In the genomic region with DNA sequence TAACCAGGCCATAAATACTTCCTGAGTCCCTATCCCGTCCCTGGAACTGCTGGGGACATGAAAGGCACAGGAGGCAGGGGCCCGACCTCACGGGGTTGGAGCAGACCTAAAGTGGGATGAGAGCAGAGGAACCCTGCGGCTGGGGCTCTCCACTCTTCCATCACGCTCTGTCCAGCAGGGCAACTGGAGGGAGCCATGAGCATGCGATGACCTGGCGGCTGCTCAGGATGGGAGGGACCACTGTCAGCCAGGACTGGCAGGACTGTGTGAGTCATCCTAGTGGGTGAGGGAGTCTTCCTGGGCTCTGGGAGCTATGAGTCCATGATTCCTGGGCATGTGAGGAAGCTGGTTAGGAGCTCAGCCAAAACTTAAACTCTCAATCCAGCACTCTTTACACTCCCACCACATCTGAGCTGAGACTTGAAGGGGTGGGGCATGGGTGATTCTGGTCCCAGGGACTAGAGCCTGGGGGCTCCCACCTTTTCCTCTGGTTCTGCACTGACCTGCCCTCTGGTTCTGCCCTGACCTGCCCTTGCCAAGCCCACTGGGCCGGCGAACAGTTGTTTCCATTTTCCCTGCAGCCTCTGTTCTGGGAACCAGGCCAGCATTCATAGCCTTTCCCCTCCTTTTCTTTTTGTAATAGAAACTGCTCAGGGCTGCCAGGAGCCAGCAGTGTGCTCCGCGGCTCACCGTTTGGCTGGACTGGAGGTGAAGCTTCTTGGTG, we compare ENCODE assay signal across 1 cellular context.
A peak's percentile ranks its signal among the peaks of the same experiment; 100 is the strongest.
TF ChIP-seq lines count a peak whose summit lies in the region.

No MANE protein-coding gene starts in this region.

TF ChIP-seq in HepG2, 621 proteins besides CTCF, POLR2A, EP300 and RAD21 (continued from another document and continues in another):
- TF ChIP-seq, protein P1, sequence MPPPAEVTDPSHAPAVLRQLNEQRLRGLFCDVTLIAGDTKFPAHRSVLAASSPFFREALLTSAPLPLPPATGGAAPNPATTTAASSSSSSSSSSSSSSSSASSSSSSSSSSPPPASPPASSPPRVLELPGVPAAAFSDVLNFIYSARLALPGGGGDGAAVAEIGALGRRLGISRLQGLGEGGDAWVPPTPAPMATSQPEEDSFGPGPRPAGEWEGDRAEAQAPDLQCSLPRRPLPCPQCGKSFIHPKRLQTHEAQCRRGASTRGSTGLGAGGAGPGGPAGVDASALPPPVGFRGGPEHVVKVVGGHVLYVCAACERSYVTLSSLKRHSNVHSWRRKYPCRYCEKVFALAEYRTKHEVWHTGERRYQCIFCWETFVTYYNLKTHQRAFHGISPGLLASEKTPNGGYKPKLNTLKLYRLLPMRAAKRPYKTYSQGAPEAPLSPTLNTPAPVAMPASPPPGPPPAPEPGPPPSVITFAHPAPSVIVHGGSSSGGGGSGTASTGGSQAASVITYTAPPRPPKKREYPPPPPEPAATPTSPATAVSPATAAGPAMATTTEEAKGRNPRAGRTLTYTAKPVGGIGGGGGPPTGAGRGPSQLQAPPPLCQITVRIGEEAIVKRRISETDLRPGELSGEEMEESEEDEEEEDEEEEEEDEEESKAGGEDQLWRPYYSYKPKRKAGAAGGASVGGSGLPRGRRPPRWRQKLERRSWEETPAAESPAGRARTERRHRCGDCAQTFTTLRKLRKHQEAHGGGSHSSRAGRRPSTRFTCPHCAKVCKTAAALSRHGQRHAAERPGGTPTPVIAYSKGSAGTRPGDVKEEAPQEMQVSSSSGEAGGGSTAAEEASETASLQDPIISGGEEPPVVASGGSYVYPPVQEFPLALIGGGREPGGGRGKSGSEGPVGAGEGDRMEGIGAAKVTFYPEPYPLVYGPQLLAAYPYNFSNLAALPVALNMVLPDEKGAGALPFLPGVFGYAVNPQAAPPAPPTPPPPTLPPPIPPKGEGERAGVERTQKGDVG (CRISPR knock-in tag; IDR thresholded peaks at IDR 0.05; ENCODE audit: borderline replicate concordance), result no peak
- peak; percentile 17; the same call in 1 of the 2 replicates for TF ChIP-seq TARDBP (CRISPR knock-in tag; IDR thresholded peaks at IDR 0.05)
- TF ChIP-seq, protein P2, sequence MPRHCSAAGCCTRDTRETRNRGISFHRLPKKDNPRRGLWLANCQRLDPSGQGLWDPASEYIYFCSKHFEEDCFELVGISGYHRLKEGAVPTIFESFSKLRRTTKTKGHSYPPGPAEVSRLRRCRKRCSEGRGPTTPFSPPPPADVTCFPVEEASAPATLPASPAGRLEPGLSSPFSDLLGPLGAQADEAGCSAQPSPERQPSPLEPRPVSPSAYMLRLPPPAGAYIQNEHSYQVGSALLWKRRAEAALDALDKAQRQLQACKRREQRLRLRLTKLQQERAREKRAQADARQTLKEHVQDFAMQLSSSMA (CRISPR knock-in tag; IDR thresholded peaks at IDR 0.05), result no peak
- TF ChIP-seq NONO (IDR thresholded peaks at IDR 0.05), result no peak
- TF ChIP-seq NONO (CRISPR knock-in tag; conservative IDR thresholded peaks at IDR 0.05), result no peak
- TF ChIP-seq PHF21A (CRISPR knock-in tag; IDR thresholded peaks at IDR 0.05), result peak; percentile 12; the same call in 1 of the 2 replicates
- TF ChIP-seq, protein P3, sequence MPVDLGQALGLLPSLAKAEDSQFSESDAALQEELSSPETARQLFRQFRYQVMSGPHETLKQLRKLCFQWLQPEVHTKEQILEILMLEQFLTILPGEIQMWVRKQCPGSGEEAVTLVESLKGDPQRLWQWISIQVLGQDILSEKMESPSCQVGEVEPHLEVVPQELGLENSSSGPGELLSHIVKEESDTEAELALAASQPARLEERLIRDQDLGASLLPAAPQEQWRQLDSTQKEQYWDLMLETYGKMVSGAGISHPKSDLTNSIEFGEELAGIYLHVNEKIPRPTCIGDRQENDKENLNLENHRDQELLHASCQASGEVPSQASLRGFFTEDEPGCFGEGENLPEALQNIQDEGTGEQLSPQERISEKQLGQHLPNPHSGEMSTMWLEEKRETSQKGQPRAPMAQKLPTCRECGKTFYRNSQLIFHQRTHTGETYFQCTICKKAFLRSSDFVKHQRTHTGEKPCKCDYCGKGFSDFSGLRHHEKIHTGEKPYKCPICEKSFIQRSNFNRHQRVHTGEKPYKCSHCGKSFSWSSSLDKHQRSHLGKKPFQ (CRISPR knock-in tag; IDR thresholded peaks at IDR 0.05; ENCODE audit: insufficient replicate concordance), result peak; percentile 52
- TF ChIP-seq SATB2 (CRISPR knock-in tag; IDR thresholded peaks at IDR 0.05), result no peak
- TF ChIP-seq, protein P4, sequence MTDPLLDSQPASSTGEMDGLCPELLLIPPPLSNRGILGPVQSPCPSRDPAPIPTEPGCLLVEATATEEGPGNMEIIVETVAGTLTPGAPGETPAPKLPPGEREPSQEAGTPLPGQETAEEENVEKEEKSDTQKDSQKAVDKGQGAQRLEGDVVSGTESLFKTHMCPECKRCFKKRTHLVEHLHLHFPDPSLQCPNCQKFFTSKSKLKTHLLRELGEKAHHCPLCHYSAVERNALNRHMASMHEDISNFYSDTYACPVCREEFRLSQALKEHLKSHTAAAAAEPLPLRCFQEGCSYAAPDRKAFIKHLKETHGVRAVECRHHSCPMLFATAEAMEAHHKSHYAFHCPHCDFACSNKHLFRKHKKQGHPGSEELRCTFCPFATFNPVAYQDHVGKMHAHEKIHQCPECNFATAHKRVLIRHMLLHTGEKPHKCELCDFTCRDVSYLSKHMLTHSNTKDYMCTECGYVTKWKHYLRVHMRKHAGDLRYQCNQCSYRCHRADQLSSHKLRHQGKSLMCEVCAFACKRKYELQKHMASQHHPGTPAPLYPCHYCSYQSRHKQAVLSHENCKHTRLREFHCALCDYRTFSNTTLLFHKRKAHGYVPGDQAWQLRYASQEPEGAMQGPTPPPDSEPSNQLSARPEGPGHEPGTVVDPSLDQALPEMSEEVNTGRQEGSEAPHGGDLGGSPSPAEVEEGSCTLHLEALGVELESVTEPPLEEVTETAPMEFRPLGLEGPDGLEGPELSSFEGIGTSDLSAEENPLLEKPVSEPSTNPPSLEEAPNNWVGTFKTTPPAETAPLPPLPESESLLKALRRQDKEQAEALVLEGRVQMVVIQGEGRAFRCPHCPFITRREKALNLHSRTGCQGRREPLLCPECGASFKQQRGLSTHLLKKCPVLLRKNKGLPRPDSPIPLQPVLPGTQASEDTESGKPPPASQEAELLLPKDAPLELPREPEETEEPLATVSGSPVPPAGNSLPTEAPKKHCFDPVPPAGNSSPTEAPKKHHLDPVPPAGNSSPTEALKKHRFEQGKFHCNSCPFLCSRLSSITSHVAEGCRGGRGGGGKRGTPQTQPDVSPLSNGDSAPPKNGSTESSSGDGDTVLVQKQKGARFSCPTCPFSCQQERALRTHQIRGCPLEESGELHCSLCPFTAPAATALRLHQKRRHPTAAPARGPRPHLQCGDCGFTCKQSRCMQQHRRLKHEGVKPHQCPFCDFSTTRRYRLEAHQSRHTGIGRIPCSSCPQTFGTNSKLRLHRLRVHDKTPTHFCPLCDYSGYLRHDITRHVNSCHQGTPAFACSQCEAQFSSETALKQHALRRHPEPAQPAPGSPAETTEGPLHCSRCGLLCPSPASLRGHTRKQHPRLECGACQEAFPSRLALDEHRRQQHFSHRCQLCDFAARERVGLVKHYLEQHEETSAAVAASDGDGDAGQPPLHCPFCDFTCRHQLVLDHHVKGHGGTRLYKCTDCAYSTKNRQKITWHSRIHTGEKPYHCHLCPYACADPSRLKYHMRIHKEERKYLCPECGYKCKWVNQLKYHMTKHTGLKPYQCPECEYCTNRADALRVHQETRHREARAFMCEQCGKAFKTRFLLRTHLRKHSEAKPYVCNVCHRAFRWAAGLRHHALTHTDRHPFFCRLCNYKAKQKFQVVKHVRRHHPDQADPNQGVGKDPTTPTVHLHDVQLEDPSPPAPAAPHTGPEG (CRISPR knock-in tag; IDR thresholded peaks at IDR 0.05), result no peak
- TF ChIP-seq ZMYM2 (CRISPR knock-in tag; IDR thresholded peaks at IDR 0.05), result no peak
- no peak for TF ChIP-seq ZNF775 (CRISPR knock-in tag; IDR thresholded peaks at IDR 0.05; ENCODE audit: borderline replicate concordance)
- TF ChIP-seq, protein P5, sequence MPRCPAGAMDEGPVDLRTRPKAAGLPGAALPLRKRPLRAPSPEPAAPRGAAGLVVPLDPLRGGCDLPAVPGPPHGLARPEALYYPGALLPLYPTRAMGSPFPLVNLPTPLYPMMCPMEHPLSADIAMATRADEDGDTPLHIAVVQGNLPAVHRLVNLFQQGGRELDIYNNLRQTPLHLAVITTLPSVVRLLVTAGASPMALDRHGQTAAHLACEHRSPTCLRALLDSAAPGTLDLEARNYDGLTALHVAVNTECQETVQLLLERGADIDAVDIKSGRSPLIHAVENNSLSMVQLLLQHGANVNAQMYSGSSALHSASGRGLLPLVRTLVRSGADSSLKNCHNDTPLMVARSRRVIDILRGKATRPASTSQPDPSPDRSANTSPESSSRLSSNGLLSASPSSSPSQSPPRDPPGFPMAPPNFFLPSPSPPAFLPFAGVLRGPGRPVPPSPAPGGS (CRISPR knock-in tag; IDR thresholded peaks at IDR 0.05), result no peak
- TF ChIP-seq, protein P6, sequence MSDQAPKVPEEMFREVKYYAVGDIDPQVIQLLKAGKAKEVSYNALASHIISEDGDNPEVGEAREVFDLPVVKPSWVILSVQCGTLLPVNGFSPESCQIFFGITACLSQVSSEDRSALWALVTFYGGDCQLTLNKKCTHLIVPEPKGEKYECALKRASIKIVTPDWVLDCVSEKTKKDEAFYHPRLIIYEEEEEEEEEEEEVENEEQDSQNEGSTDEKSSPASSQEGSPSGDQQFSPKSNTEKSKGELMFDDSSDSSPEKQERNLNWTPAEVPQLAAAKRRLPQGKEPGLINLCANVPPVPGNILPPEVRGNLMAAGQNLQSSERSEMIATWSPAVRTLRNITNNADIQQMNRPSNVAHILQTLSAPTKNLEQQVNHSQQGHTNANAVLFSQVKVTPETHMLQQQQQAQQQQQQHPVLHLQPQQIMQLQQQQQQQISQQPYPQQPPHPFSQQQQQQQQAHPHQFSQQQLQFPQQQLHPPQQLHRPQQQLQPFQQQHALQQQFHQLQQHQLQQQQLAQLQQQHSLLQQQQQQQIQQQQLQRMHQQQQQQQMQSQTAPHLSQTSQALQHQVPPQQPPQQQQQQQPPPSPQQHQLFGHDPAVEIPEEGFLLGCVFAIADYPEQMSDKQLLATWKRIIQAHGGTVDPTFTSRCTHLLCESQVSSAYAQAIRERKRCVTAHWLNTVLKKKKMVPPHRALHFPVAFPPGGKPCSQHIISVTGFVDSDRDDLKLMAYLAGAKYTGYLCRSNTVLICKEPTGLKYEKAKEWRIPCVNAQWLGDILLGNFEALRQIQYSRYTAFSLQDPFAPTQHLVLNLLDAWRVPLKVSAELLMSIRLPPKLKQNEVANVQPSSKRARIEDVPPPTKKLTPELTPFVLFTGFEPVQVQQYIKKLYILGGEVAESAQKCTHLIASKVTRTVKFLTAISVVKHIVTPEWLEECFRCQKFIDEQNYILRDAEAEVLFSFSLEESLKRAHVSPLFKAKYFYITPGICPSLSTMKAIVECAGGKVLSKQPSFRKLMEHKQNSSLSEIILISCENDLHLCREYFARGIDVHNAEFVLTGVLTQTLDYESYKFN (CRISPR knock-in tag; conservative IDR thresholded peaks at IDR 0.05), result no peak
- no peak for TF ChIP-seq GABPB1 (CRISPR knock-in tag; IDR thresholded peaks at IDR 0.05)
- TF ChIP-seq, protein P7, sequence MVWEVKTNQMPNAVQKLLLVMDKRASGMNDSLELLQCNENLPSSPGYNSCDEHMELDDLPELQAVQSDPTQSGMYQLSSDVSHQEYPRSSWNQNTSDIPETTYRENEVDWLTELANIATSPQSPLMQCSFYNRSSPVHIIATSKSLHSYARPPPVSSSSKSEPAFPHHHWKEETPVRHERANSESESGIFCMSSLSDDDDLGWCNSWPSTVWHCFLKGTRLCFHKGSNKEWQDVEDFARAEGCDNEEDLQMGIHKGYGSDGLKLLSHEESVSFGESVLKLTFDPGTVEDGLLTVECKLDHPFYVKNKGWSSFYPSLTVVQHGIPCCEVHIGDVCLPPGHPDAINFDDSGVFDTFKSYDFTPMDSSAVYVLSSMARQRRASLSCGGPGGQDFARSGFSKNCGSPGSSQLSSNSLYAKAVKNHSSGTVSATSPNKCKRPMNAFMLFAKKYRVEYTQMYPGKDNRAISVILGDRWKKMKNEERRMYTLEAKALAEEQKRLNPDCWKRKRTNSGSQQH (CRISPR knock-in tag; IDR thresholded peaks at IDR 0.05; ENCODE audit: low read depth), result no peak
- TF ChIP-seq SP5 (CRISPR knock-in tag; IDR thresholded peaks at IDR 0.05; ENCODE audit: borderline replicate concordance, low read depth), result peak; percentile 54; the same call in 1 of the 2 replicates
- no peak for TF ChIP-seq ZBTB1 (CRISPR knock-in tag; IDR thresholded peaks at IDR 0.05; ENCODE audit: borderline replicate concordance)
- TF ChIP-seq SP1 (IDR thresholded peaks at IDR 0.05), result no peak
- TF ChIP-seq SP1 (CRISPR knock-in tag; IDR thresholded peaks at IDR 0.05), result no peak
- TF ChIP-seq ETV6 (CRISPR knock-in tag; conservative IDR thresholded peaks at IDR 0.05), result no peak
- no peak for TF ChIP-seq ZNF468 (CRISPR knock-in tag; IDR thresholded peaks at IDR 0.05)
- TF ChIP-seq, protein P8, sequence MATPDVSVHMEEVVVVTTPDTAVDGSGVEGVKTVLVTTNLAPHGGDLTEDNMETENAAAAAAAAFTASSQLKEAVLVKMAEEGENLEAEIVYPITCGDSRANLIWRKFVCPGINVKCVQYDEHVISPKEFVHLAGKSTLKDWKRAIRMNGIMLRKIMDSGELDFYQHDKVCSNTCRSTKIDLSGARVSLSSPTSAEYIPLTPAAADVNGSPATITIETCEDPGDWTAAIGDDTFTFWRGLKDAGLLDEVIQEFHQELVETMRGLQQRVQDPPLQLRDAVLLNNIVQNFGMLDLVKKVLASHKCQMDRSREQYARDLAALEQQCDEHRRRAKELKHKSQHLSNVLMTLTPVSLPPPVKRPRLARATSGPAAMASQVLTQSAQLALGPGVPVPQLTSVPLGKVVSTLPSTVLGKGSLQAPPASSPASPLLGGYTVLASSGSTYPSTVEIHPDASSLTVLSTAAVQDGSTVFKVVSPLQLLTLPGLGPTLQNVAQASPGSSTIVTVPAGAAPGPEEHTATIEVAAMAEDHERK (CRISPR knock-in tag; IDR thresholded peaks at IDR 0.05; ENCODE audit: low read depth), result no peak
- TF ChIP-seq, protein P9, sequence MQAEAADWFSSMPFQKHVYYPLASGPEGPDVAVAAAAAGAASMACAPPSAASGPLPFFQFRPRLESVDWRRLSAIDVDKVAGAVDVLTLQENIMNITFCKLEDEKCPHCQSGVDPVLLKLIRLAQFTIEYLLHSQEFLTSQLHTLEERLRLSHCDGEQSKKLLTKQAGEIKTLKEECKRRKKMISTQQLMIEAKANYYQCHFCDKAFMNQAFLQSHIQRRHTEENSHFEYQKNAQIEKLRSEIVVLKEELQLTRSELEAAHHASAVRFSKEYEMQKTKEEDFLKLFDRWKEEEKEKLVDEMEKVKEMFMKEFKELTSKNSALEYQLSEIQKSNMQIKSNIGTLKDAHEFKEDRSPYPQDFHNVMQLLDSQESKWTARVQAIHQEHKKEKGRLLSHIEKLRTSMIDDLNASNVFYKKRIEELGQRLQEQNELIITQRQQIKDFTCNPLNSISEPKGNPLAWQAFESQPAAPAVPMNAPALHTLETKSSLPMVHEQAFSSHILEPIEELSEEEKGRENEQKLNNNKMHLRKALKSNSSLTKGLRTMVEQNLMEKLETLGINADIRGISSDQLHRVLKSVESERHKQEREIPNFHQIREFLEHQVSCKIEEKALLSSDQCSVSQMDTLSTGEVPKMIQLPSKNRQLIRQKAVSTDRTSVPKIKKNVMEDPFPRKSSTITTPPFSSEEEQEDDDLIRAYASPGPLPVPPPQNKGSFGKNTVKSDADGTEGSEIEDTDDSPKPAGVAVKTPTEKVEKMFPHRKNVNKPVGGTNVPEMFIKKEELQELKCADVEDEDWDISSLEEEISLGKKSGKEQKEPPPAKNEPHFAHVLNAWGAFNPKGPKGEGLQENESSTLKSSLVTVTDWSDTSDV (CRISPR knock-in tag; IDR thresholded peaks at IDR 0.05), result no peak
